In the genomic region with DNA sequence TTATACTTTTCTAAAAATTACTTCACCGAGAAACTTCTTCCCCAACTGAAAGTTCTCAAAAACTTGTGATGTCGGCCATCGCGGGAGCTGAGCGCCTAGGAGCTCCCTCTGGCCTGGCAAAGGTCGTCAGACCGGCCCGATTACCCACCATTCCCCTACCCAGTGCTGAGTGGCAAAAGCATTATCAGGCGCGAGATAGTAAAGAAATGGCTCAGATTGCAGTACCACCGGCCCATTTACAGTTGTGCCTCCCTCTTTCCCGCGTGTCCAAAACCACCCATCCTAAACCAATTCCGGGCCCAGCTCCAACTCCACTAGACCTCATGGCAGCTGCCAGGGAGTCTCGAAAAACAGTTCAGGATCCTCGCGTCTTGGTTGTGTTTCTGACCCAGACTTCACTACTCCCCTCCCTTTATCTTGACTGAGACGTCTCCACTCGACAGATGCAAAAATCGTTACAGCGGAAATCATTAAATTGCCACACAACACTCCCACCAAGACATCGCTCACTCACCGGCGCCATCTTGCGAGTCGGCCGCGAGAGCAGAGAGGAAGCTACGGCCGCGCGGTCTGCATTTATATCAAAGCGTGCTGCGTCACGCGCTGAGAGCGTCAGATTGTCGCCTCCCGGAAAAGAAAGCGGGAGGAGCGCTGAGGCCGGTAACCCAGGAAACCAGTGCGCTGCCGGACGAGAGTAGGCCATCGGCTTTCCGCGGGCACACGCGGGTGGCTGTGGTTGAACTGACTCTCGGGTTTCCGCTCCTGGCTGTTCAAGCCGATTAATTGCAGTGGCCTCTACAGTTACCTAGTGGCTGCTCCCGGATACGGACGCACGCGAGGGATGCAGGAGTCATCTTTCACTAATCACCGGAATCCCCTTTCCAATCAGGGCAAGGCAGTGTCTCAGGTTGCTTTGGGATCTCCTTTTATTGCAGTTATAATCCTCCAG, we compare ENCODE assay signal across 8 cellular contexts. TPM values are rescaled to one million over a fixed set of nuclear protein-coding genes. Genes with fewer than 3 reads are reported as not detected.
DNase-seq lines count a peak whose midpoint lies in the region; ATAC-seq and TF ChIP-seq lines count a peak whose summit lies in the region.

A gene (minus strand): TSS at position 551 of the 949 bp plus-strand sequence. CDS start 28 bp downstream, at position 523.

- peaks cover 36% of the 10 kb centered on the region for H3K36me3 ChIP-seq in BLaER1
- peaks cover 13% of the 10 kb centered on the region for H3K36me3 ChIP-seq in mucosa of descending colon (ENCODE audit: low read depth)

- H3K9ac ChIP-seq in BLaER1, result peak within 1 kb of the TSS; percentile 97

- ATAC-seq in GM19468 (IDR thresholded peaks at IDR 0.05; ENCODE audit: extremely low read depth, unreplicated experiment) (peak; percentile 93), mucosa of descending colon (peak; percentile 99)

- no peaks in the 10 kb centered on the region for H3K27me3 ChIP-seq in BLaER1

- H3K27me3 Mint-ChIP-seq in endothelial cell (ENCODE audit: unreplicated experiment), result peaks cover 10% of the 10 kb centered on the region

- H3K4me1 ChIP-seq in BLaER1, result peaks cover 31% of the 10 kb centered on the region
- H3K4me1 ChIP-seq in mucosa of descending colon (ENCODE audit: low read depth), result peaks cover 20% of the 10 kb centered on the region

- H3K27ac ChIP-seq in BLaER1, result peak within 1 kb of the TSS; percentile 98

- H4K20me1 ChIP-seq in BLaER1, result peaks cover 42% of the 10 kb centered on the region

- peaks cover 15% of the 10 kb centered on the region for H3K4me1 Mint-ChIP-seq in endothelial cell (ENCODE audit: unreplicated experiment)

- TF ChIP-seq CTCF in endothelial cell (IDR thresholded peaks at IDR 0.05; ENCODE audit: unreplicated experiment) (no peak), mucosa of descending colon (IDR thresholded peaks at IDR 0.05) (no peak)

- peak within 1 kb of the TSS; percentile 100 for H3K27ac Mint-ChIP-seq in endothelial cell (ENCODE audit: unreplicated experiment)

- H3K4me3 Mint-ChIP-seq in endothelial cell (ENCODE audit: unreplicated experiment), result peak within 1 kb of the TSS; percentile 99

- no peaks in the 10 kb centered on the region for H3K9me3 Mint-ChIP-seq in endothelial cell (ENCODE audit: unreplicated experiment)

- H3K4me2 ChIP-seq in BLaER1, result peak within 1 kb of the TSS; percentile 92

- peaks cover under 1% of the 10 kb centered on the region; the same call in 1 of the 2 replicates for H3K9me3 ChIP-seq in BLaER1
- H3K9me3 ChIP-seq in mucosa of descending colon, result no peaks in the 10 kb centered on the region

- peak; percentile 99 for DNase-seq in HT-29 (ENCODE audit: low spot score)
- peak; percentile 84 for DNase-seq in activated CD8-positive, alpha-beta memory T cell treated with anti-CD3 and anti-CD28 coated beads for 1 hour (ENCODE audit: extremely low read depth in 1 of 2, low read depth in 1 of 2)
- DNase-seq in endothelial cell (ENCODE audit: low spot score), result peak; percentile 88
- peak; percentile 95 to 98 (median 96) for DNase-seq in mucosa of descending colon
- peak; percentile 80 to 88 for DNase-seq in stimulated activated CD8-positive, alpha-beta memory T cell treated with anti-CD3 and anti-CD28 coated beads, Interleukin-4, amount 100 ng/mL, for 4 hours (ENCODE audit: low read depth in 2 of 2, low spot score in 1 of 2)
- DNase-seq in DMS53 (lab: John Stamatoyannopoulos, UW), result no peak

- peak within 1 kb of the TSS; percentile 83 for H3K4me3 ChIP-seq in BLaER1
- H3K4me3 ChIP-seq in mucosa of descending colon, result peak within 1 kb of the TSS; percentile 22

- intact Hi-C loops in mucosa of descending colon (cut with DNase I, micrococcal nuclease), result no loop called here

- peaks cover 19% of the 10 kb centered on the region for H3K36me3 Mint-ChIP-seq in endothelial cell (ENCODE audit: low read depth, unreplicated experiment)

RNA-seq across cellular contexts. Expression of the gene that starts here (rescaled TPM):
- 18.6 and 36.1 TPM in 2 replicates for total RNA-seq in HT-29 (2014; rRNA removed; shearing (Covaris generic))
- 22.0 TPM for total RNA-seq in endothelial cell (ENCODE audit: unreplicated experiment)
- 10 to 100 TPM; 20.9 to 31.4 (median 24.3) TPM for total RNA-seq in mucosa of descending colon
